Comparison of ENCODE assay signal across 22 cellular contexts in genomic region chr15:70104227-70104626, GRCh38.
"Had no signal": no experiment of that assay in that cellular context is flagged by ENCODE, and none has a peak within 500 bp of the region (broad histone marks: within the 10 kb centered on the region; RNA-seq: fewer than 3 reads in every experiment).

No MANE protein-coding gene starts in this region.

- H3K27ac ChIP-seq: dorsolateral prefrontal cortex, epithelial cell of prostate had no signal

- ATAC-seq: activated CD4-positive, CD25-positive, alpha-beta regulatory T cell treated with anti-CD3 and anti-CD28 coated beads, Interleukin-2, amount 50 U/mL, for 24 hours; activated naive CD8-positive, alpha-beta T cell treated with anti-CD3 and anti-CD28 coated beads, Interleukin-2, amount 50 U/mL, for 24 hours; activated T-cell treated with anti-CD3 and anti-CD28 coated beads, Interleukin-2, amount 50 U/mL, for 4 hours; left colon had no signal

- H3K4me3 ChIP-seq: dorsolateral prefrontal cortex had no signal

- DNase-seq: activated CD4-positive, alpha-beta T cell treated with anti-CD3 and anti-CD28 coated beads, Interleukin-2, amount 50 U/mL, for 1 hour; activated CD8-positive, alpha-beta memory T cell treated with anti-CD3 and anti-CD28 coated beads, Interleukin-2, amount 50 U/mL, for 4 hours; activated naive CD4-positive, alpha-beta T cell treated with anti-CD3 and anti-CD28 coated beads, Interleukin-2, amount 10 ng/mL, durations not matched to agents 7 days and 5 days; activated naive CD8-positive, alpha-beta T cell treated with anti-CD3 and anti-CD28 coated beads, Interleukin-2, amount 50 U/mL, for 24 hours; activated T-cell treated with anti-CD3 and anti-CD28 coated beads, Interleukin-2, amount 50 U/mL, for 4 hours; anterior cingulate cortex; caudate nucleus; dorsolateral prefrontal cortex; foreskin fibroblast; glutamatergic neuron; hypothalamus; islet precursor cell; left colon; midbrain; occipital lobe; posterior cingulate gyrus; stimulated activated CD4-positive, alpha-beta T cell treated with anti-CD3 and anti-CD28 coated beads, Interleukin-12 subunit alpha, Interleukin-12 subunit beta, amount 100 ng/mL, for 4 hours; stimulated activated CD4-positive, alpha-beta T cell treated with anti-CD3 and anti-CD28 coated beads, Interleukin-1b, Interleukin-23, amount 100 ng/mL, for 48 hours; stimulated activated CD8-positive, alpha-beta memory T cell treated with anti-CD3 and anti-CD28 coated beads, Interleukin-4, amount 100 ng/mL, for 48 hours; stimulated activated naive CD4-positive, alpha-beta T cell had no signal
